1 cellular context compared by ENCODE assay signal in the genomic region with DNA sequence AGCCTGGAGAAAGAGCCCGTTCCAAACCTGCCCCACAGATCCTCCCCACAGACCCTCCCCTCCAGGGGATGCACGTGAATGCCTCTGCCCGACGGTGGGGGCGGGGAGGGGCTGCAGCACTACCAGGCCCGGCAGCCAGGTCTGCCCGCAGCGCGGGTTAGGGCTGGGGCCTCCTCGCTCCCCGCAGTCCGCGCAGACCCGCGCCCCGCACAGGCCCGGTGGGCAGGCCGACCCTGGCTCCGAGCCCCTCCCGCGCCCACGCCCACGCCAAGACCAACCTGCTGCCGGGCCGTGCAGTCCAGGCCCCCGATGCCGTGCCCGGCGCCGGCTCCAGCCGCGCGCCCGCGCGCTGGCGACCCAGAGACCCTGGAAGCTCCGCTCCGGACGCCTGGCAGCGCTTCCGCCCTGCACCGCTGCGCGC.
A peak's percentile ranks its signal among the peaks of the same experiment; 100 is the strongest.
TF ChIP-seq lines count a peak whose summit lies in the region.

RPUSD1 (minus strand) TSS at position 404 of the 421 bp plus-strand sequence. CDS start 644 bp downstream, outside the sequence.

TF ChIP-seq in GM12878, 131 proteins besides CTCF, POLR2A, EP300 and RAD21 (continued from another document):
- TF ChIP-seq PBX3 (IDR thresholded peaks at IDR 0.05; ENCODE audit: insufficient replicate concordance, low read depth, low read length) (no peak), SRF (IDR thresholded peaks at IDR 0.05; ENCODE audit: low read depth in 2 of 2, low read length in 2 of 2) (no peak), ZBTB4 (CRISPR knock-in tag; IDR thresholded peaks at IDR 0.05) (no peak), CHD1 (IDR thresholded peaks at IDR 0.05; ENCODE audit: low read depth, low read length) (no peak), BHLHE40 (IDR thresholded peaks at IDR 0.05; ENCODE audit: borderline replicate concordance in 1 of 2, low read depth in 2 of 2, low read length in 1 of 2) (peak in 1 of 2 experiments; percentile 68; a peak in 2 of 4 replicates)
